In the genomic region with DNA sequence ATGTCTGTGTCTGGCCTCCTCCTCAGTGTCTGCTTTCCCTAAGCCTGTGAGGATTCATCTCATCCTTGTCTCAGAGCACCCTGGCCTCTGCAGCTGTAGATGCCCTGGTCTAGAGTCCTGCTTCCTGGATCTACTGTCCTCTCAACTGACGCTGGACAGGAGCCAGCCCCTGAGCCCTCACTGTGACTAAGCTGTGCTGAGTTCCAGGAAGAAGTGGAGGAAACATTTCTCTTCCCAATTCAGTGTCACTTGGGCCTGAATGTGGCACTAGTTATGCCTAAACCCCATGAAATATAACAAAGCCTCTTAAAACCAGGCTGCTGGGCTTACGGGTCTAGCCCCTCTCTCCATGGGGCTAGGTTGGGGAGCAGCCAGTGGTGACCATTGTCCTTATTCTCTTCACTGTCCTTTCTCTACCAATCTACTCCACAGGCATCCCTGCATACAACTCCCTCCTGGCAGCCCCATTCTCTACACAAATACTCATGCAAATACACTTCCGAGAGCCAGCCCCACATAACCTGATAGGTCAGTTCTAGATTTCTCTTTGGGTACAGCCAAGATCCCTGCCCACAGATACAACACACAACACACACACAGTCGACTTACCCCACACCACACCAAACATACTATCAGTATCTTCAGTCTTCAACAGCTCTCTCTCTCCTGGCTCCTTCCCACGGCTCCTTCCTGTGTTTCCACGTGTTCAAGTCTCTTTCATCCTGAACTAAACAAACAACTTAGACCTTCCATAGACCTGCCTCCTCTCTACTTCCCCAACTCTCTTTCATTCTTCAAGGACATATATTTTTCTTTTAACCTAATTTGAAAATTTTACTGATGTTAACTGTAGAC, we compare ENCODE assay signal across 1 cellular context.
TF ChIP-seq lines count a peak whose summit lies in the region.

No MANE protein-coding gene starts in this region.

TF ChIP-seq in K562, 482 proteins besides CTCF, POLR2A, EP300 and RAD21 (continued from another document and continues in another):
- TF ChIP-seq, protein P1, sequence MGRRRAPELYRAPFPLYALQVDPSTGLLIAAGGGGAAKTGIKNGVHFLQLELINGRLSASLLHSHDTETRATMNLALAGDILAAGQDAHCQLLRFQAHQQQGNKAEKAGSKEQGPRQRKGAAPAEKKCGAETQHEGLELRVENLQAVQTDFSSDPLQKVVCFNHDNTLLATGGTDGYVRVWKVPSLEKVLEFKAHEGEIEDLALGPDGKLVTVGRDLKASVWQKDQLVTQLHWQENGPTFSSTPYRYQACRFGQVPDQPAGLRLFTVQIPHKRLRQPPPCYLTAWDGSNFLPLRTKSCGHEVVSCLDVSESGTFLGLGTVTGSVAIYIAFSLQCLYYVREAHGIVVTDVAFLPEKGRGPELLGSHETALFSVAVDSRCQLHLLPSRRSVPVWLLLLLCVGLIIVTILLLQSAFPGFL (CRISPR knock-in tag; IDR thresholded peaks at IDR 0.05) = no peak
- no peak for TF ChIP-seq PURB (CRISPR knock-in tag; IDR thresholded peaks at IDR 0.05; ENCODE audit: low read depth)
- no peak for TF ChIP-seq ZNF57 (CRISPR knock-in tag; IDR thresholded peaks at IDR 0.05)
- TF ChIP-seq KLF16 (IDR thresholded peaks at IDR 0.05) = no peak
- TF ChIP-seq HNRNPL (IDR thresholded peaks at IDR 0.05; ENCODE audit: low read depth, low read length) = no peak
- no peak for TF ChIP-seq ZNF217 (CRISPR knock-in tag; IDR thresholded peaks at IDR 0.05)
- no peak for TF ChIP-seq SAP30 (IDR thresholded peaks at IDR 0.05; ENCODE audit: borderline replicate concordance, insufficient read depth, low read depth, low read length, poor library complexity, severe bottlenecking)
- TF ChIP-seq ZNF696 (CRISPR knock-in tag; conservative IDR thresholded peaks at IDR 0.05) = no peak
- no peak for TF ChIP-seq NCOR1 (IDR thresholded peaks at IDR 0.05)
- peak; percentile 57; the same call in 1 of the 2 replicates for TF ChIP-seq BRD4 (IDR thresholded peaks at IDR 0.05)
- no peak for TF ChIP-seq KAT2B (IDR thresholded peaks at IDR 0.05; ENCODE audit: low read depth, low read length)
- no peak for TF ChIP-seq POLR3G (IDR thresholded peaks at IDR 0.05; ENCODE audit: extremely low read depth, insufficient read length, insufficient replicate concordance)
- TF ChIP-seq ZNF263 (CRISPR knock-in tag; IDR thresholded peaks at IDR 0.05; ENCODE audit: borderline replicate concordance) = no peak
- TF ChIP-seq XRCC5 (IDR thresholded peaks at IDR 0.05; ENCODE audit: low read depth, low read length) = no peak
- no peak for TF ChIP-seq U2AF2 (optimal IDR thresholded peaks at IDR 0.05; ENCODE audit: low read depth, low read length)
- TF ChIP-seq, protein P2, sequence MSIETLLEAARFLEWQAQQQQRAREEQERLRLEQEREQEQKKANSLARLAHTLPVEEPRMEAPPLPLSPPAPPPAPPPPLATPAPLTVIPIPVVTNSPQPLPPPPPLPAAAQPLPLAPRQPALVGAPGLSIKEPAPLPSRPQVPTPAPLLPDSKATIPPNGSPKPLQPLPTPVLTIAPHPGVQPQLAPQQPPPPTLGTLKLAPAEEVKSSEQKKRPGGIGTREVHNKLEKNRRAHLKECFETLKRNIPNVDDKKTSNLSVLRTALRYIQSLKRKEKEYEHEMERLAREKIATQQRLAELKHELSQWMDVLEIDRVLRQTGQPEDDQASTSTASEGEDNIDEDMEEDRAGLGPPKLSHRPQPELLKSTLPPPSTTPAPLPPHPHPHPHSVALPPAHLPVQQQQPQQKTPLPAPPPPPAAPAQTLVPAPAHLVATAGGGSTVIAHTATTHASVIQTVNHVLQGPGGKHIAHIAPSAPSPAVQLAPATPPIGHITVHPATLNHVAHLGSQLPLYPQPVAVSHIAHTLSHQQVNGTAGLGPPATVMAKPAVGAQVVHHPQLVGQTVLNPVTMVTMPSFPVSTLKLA (conservative IDR thresholded peaks at IDR 0.05) = peak; percentile 74 to 78
- no peak for TF ChIP-seq ZZZ3 (IDR thresholded peaks at IDR 0.05)
- no peak for TF ChIP-seq THRAP3 (IDR thresholded peaks at IDR 0.05; ENCODE audit: borderline replicate concordance)
- TF ChIP-seq, protein P3, sequence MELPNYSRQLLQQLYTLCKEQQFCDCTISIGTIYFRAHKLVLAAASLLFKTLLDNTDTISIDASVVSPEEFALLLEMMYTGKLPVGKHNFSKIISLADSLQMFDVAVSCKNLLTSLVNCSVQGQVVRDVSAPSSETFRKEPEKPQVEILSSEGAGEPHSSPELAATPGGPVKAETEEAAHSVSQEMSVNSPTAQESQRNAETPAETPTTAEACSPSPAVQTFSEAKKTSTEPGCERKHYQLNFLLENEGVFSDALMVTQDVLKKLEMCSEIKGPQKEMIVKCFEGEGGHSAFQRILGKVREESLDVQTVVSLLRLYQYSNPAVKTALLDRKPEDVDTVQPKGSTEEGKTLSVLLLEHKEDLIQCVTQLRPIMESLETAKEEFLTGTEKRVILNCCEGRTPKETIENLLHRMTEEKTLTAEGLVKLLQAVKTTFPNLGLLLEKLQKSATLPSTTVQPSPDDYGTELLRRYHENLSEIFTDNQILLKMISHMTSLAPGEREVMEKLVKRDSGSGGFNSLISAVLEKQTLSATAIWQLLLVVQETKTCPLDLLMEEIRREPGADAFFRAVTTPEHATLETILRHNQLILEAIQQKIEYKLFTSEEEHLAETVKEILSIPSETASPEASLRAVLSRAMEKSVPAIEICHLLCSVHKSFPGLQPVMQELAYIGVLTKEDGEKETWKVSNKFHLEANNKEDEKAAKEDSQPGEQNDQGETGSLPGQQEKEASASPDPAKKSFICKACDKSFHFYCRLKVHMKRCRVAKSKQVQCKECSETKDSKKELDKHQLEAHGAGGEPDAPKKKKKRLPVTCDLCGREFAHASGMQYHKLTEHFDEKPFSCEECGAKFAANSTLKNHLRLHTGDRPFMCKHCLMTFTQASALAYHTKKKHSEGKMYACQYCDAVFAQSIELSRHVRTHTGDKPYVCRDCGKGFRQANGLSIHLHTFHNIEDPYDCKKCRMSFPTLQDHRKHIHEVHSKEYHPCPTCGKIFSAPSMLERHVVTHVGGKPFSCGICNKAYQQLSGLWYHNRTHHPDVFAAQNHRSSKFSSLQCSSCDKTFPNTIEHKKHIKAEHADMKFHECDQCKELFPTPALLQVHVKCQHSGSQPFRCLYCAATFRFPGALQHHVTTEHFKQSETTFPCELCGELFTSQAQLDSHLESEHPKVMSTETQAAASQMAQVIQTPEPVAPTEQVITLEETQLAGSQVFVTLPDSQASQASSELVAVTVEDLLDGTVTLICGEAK (IDR thresholded peaks at IDR 0.05) = peak; percentile 31; the same call in 1 of the 2 replicates
- TF ChIP-seq, protein P3 (CRISPR knock-in tag; IDR thresholded peaks at IDR 0.05) = no peak
- TF ChIP-seq SIN3B (IDR thresholded peaks at IDR 0.05; ENCODE audit: low read depth) = no peak
- TF ChIP-seq, protein P4, sequence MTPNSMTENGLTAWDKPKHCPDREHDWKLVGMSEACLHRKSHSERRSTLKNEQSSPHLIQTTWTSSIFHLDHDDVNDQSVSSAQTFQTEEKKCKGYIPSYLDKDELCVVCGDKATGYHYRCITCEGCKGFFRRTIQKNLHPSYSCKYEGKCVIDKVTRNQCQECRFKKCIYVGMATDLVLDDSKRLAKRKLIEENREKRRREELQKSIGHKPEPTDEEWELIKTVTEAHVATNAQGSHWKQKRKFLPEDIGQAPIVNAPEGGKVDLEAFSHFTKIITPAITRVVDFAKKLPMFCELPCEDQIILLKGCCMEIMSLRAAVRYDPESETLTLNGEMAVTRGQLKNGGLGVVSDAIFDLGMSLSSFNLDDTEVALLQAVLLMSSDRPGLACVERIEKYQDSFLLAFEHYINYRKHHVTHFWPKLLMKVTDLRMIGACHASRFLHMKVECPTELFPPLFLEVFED (CRISPR knock-in tag; conservative IDR thresholded peaks at IDR 0.05) = 0 out of 2 replicates have a peak, but pooled peaks have one; percentile 47
- TF ChIP-seq, protein P5, sequence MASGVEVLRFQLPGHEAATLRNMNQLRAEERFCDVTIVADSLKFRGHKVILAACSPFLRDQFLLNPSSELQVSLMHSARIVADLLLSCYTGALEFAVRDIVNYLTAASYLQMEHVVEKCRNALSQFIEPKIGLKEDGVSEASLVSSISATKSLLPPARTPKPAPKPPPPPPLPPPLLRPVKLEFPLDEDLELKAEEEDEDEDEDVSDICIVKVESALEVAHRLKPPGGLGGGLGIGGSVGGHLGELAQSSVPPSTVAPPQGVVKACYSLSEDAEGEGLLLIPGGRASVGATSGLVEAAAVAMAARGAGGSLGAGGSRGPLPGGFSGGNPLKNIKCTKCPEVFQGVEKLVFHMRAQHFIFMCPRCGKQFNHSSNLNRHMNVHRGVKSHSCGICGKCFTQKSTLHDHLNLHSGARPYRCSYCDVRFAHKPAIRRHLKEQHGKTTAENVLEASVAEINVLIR (CRISPR knock-in tag; IDR thresholded peaks at IDR 0.05) = no peak
- no peak for TF ChIP-seq ZNF121 (CRISPR knock-in tag; conservative IDR thresholded peaks at IDR 0.05)
- TF ChIP-seq SMARCC2 (IDR thresholded peaks at IDR 0.05; ENCODE audit: low read depth) = peak; percentile 38; the same call in 1 of the 2 replicates
- TF ChIP-seq FOXA1 (IDR thresholded peaks at IDR 0.05; ENCODE audit: borderline replicate concordance) = no peak
- no peak for TF ChIP-seq SREBF2 (CRISPR knock-in tag; IDR thresholded peaks at IDR 0.05)
- 0 out of 2 replicates have a peak, but pooled peaks have one; percentile 5 for TF ChIP-seq TAF7 (tag; IDR thresholded peaks at IDR 0.05)
- TF ChIP-seq, protein P6, sequence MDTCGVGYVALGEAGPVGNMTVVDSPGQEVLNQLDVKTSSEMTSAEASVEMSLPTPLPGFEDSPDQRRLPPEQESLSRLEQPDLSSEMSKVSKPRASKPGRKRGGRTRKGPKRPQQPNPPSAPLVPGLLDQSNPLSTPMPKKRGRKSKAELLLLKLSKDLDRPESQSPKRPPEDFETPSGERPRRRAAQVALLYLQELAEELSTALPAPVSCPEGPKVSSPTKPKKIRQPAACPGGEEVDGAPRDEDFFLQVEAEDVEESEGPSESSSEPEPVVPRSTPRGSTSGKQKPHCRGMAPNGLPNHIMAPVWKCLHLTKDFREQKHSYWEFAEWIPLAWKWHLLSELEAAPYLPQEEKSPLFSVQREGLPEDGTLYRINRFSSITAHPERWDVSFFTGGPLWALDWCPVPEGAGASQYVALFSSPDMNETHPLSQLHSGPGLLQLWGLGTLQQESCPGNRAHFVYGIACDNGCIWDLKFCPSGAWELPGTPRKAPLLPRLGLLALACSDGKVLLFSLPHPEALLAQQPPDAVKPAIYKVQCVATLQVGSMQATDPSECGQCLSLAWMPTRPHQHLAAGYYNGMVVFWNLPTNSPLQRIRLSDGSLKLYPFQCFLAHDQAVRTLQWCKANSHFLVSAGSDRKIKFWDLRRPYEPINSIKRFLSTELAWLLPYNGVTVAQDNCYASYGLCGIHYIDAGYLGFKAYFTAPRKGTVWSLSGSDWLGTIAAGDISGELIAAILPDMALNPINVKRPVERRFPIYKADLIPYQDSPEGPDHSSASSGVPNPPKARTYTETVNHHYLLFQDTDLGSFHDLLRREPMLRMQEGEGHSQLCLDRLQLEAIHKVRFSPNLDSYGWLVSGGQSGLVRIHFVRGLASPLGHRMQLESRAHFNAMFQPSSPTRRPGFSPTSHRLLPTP (IDR thresholded peaks at IDR 0.05; ENCODE audit: borderline replicate concordance, extremely low read depth, insufficient read length) = no peak
- TF ChIP-seq, protein P7, sequence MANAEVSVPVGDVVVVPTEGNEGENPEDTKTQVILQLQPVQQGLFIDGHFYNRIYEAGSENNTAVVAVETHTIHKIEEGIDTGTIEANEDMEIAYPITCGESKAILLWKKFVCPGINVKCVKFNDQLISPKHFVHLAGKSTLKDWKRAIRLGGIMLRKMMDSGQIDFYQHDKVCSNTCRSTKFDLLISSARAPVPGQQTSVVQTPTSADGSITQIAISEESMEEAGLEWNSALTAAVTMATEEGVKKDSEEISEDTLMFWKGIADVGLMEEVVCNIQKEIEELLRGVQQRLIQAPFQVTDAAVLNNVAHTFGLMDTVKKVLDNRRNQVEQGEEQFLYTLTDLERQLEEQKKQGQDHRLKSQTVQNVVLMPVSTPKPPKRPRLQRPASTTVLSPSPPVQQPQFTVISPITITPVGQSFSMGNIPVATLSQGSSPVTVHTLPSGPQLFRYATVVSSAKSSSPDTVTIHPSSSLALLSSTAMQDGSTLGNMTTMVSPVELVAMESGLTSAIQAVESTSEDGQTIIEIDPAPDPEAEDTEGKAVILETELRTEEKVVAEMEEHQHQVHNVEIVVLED (CRISPR knock-in tag; IDR thresholded peaks at IDR 0.05) = no peak
- TF ChIP-seq, protein P8, sequence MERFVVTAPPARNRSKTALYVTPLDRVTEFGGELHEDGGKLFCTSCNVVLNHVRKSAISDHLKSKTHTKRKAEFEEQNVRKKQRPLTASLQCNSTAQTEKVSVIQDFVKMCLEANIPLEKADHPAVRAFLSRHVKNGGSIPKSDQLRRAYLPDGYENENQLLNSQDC (CRISPR knock-in tag; IDR thresholded peaks at IDR 0.05) = no peak
- no peak for TF ChIP-seq SP1 (CRISPR knock-in tag; IDR thresholded peaks at IDR 0.05)
- no peak for TF ChIP-seq SP2 (IDR thresholded peaks at IDR 0.05; ENCODE audit: extremely low read depth, low read depth, low read length, poor library complexity, severe bottlenecking)
- 0 out of 2 replicates have a peak, but pooled peaks have one; percentile 60 for TF ChIP-seq MTA3 (IDR thresholded peaks at IDR 0.05; ENCODE audit: borderline replicate concordance)
- TF ChIP-seq PTBP1 (IDR thresholded peaks at IDR 0.05; ENCODE audit: low read depth, low read length) = no peak
- TF ChIP-seq ZNF134 (CRISPR knock-in tag; conservative IDR thresholded peaks at IDR 0.05) = no peak
- TF ChIP-seq ZBTB8A (IDR thresholded peaks at IDR 0.05; ENCODE audit: partially characterized antibody) = no peak
- no peak for TF ChIP-seq KHSRP (IDR thresholded peaks at IDR 0.05)
- TF ChIP-seq ZNF695 (CRISPR knock-in tag; IDR thresholded peaks at IDR 0.05) = no peak
- TF ChIP-seq GATA2 (CRISPR knock-in tag; IDR thresholded peaks at IDR 0.05) = no peak
- TF ChIP-seq ELF1 (tag; IDR thresholded peaks at IDR 0.05) = peak; percentile 80
- TF ChIP-seq TRIM24 (IDR thresholded peaks at IDR 0.05) = no peak
- no peak for TF ChIP-seq SLC30A9 (CRISPR knock-in tag; IDR thresholded peaks at IDR 0.05)
